9 cellular contexts compared by ENCODE assay signal in the genomic region with DNA sequence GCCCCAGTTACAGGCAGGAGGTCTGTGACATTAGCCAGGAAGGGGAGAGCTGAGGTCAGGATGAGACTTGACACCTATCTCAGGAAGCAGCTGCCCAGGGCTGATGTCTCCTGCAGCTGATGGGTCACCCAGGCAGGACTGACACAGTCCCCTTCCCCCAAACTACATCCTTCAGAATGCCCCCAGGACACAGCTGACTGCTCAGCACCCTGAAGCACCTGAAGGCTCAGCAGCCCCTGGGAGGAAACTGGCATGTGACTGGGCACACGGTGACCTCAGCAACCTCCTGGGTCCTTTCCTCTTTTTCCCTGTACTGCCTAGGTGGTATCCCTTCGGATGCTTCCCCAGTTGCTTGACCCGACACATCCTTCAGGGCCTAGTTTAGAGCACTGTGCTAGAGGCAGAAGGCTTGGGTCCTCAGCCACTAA. TPM values are rescaled to one million over a fixed set of nuclear protein-coding genes. Genes with fewer than 3 reads are reported as not detected.
DNase-seq lines count a peak whose midpoint lies in the region; ATAC-seq, FAIRE-seq and TF ChIP-seq lines count a peak whose summit lies in the region.
"Had no signal": no experiment of that assay in that cellular context is flagged by ENCODE, and none has a peak within 500 bp of the region (broad histone marks: within the 10 kb centered on the region; RNA-seq: fewer than 3 reads in every experiment).

No MANE protein-coding gene starts in this region.

- peak overlapping the region; percentile 89 for H3K27ac Mint-ChIP-seq in mesothelial cell of epicardium

- no peaks in the 10 kb centered on the region for H3K27me3 ChIP-seq in heart right ventricle
- H3K27me3 ChIP-seq in mammary epithelial cell (ENCODE audit: insufficient read depth, low read length) = no peaks in the 10 kb centered on the region
- no peaks in the 10 kb centered on the region for H3K27me3 ChIP-seq in uterus

- no peaks in the 10 kb centered on the region for H4K20me1 ChIP-seq in mammary epithelial cell (ENCODE audit: insufficient read depth, low read length)

- H3K36me3 Mint-ChIP-seq in mesothelial cell of epicardium = no peaks in the 10 kb centered on the region

- peaks cover 69% of the 10 kb centered on the region for H3K79me2 ChIP-seq in mammary epithelial cell (ENCODE audit: insufficient read depth, low read length)

- no TSS peak for BruUV-seq in mammary epithelial cell (replicated peaks; lab: Mats Ljungman, UMichigan)

- DNase-seq in heart right ventricle = no peak
- no peak for DNase-seq in Right ventricle myocardium superior
- peak; percentile 44 for DNase-seq in mammary epithelial cell
- DNase-seq in mesothelial cell of epicardium (ENCODE audit: low spot score in 2 of 2, unreplicated experiment in 2 of 2) = no peak
- DNase-seq in uterus = no peak
- no peak for DNase-seq in frontal cortex (ENCODE audit: low spot score in 2 of 2)

- dilution Hi-C loops in mammary epithelial cell (cut with HindIII; ENCODE audit: low sequenced_read_pairs) = no loop called here

- H3K4me1 Mint-ChIP-seq in mesothelial cell of epicardium = peaks cover 65% of the 10 kb centered on the region

- H3K27ac ChIP-seq in heart right ventricle = peak overlapping the region; percentile 46 to 97 (median 94)
- peak overlapping the region; percentile 96 for H3K27ac ChIP-seq in mammary epithelial cell (ENCODE audit: insufficient read depth, low read depth, low read length)
- H3K27ac ChIP-seq in uterus = peak overlapping the region; percentile 91 to 97

- H3K4me3 ChIP-seq in heart right ventricle = peak overlapping the region; percentile 55 to 90 (median 83)
- peak overlapping the region; percentile 75 to 87 (median 82) for H3K4me3 ChIP-seq in mammary epithelial cell (replicated peaks in 1 of 3; ENCODE audit: insufficient read depth in 1 of 3, low read depth in 2 of 3, low read length in 3 of 3)
- peak overlapping the region; percentile 78 for H3K4me3 ChIP-seq in uterus

- H2AFZ ChIP-seq in mammary epithelial cell (ENCODE audit: low read depth, low read length) = no peak overlapping the region

- TF ChIP-seq CTCF in heart right ventricle (IDR thresholded peaks at IDR 0.05) = no peak
- no peak for TF ChIP-seq CTCF in mammary epithelial cell (conservative IDR thresholded peaks at IDR 0.05 in 1 of 2, IDR thresholded peaks at IDR 0.05 in 1 of 2; ENCODE audit: extremely low read depth in 1 of 2, insufficient read depth in 1 of 2, low read depth in 1 of 2, low read length in 2 of 2)
- TF ChIP-seq CTCF in mesothelial cell of epicardium (IDR thresholded peaks at IDR 0.05; ENCODE audit: unreplicated experiment) = no peak
- no peak for TF ChIP-seq CTCF in uterus (IDR thresholded peaks at IDR 0.05)

- CTCF ChIA-PET in mammary epithelial cell (lab: Charles Lee; ENCODE audit: low non-redundant PET) = no interaction called here

- H3K4me1 ChIP-seq in heart right ventricle = peaks cover 3 to 67% (median 59%) of the 10 kb centered on the region in 9 donors
- H3K4me1 ChIP-seq in mammary epithelial cell (ENCODE audit: insufficient read depth, low read length) = peaks cover 52% of the 10 kb centered on the region
- H3K4me1 ChIP-seq in uterus = peaks cover 3 to 22% of the 10 kb centered on the region in 2 donors

- H3K4me3 Mint-ChIP-seq in mesothelial cell of epicardium = peak overlapping the region; percentile 83

- intact Hi-C loops in heart right ventricle (cut with DNase I) = no loop called here
- intact Hi-C loops in Right ventricle myocardium superior (cut with DNase I) = no loop called here
- intact Hi-C loops in mammary epithelial cell (cut with micrococcal nuclease) = no loop called here
- intact Hi-C loops in uterus (cut with DNase I; ENCODE audit: low total_unique reads) = no loop called here

- in situ Hi-C loops in mammary epithelial cell (cut with MboI; ENCODE audit: low sequenced_read_pairs in 2 of 2) = no loop called here

- 38 to 42% methylated on average over 3 of the region's 3 CpGs for WGBS in heart right ventricle, 2 donors
- 11% methylated on average over 3 of the region's 3 CpGs for WGBS in mammary epithelial cell (ENCODE audit: low coverage, missing lambda C conversion rate)

- TF ChIP-seq POLR2A in uterus (IDR thresholded peaks at IDR 0.05) = no peak

- no peaks in the 10 kb centered on the region for H3K9me3 Mint-ChIP-seq in mesothelial cell of epicardium

- H3K36me3 ChIP-seq in heart right ventricle = no peaks in the 10 kb centered on the region
- H3K36me3 ChIP-seq in mammary epithelial cell (ENCODE audit: insufficient read depth, low read length) = peaks cover 9% of the 10 kb centered on the region
- H3K36me3 ChIP-seq in uterus = no peaks in the 10 kb centered on the region

- no peak for FAIRE-seq in frontal cortex (lab: Jason Lieb, UNC)

- ATAC-seq in heart right ventricle (no peak), Right ventricle myocardium superior (ENCODE audit: poor library complexity) (no peak), HG03571 (IDR thresholded peaks at IDR 0.05; ENCODE audit: unreplicated experiment) (no peak), GM21360 (IDR thresholded peaks at IDR 0.05; ENCODE audit: unreplicated experiment) (no peak)

- H3K9me3 ChIP-seq in heart right ventricle (no peaks in the 10 kb centered on the region), mammary epithelial cell (replicated peaks; ENCODE audit: insufficient read depth, low read length) (no peaks in the 10 kb centered on the region), uterus (no peaks in the 10 kb centered on the region)

- no peaks in the 10 kb centered on the region for H3K27me3 Mint-ChIP-seq in mesothelial cell of epicardium (ENCODE audit: low read depth)

- H3K4me2 ChIP-seq in mammary epithelial cell (ENCODE audit: insufficient read depth, low read depth, low read length) = peak overlapping the region; percentile 93

- peak overlapping the region; percentile 99 for H3K9ac ChIP-seq in mammary epithelial cell (ENCODE audit: insufficient read depth, low read length)

RNA-seq across cellular contexts. Expression of a gene that starts 1.9 kb away (rescaled TPM):
- total RNA-seq in heart right ventricle (100 to 1,000 TPM in 5 of 10 donors, 10 to 100 TPM in 5; 66.9 to 161 (median 102) TPM), Right ventricle myocardium superior (80.7 TPM), mammary epithelial cell (100 to 1,000 TPM; 276 to 550 TPM), mesothelial cell of epicardium (44.3 to 46.7 TPM (median 46.7 TPM) in 3 replicates), uterus (10 to 100 TPM in 3 of 4 donors, 1 to 10 TPM in 1; 7.9 to 77.9 (median 48.4) TPM), frontal cortex (0.82 TPM)
- polyA plus RNA-seq in heart right ventricle (10 to 100 TPM; 48.4 to 64.5 TPM), mammary epithelial cell (135 TPM)
- 326 TPM for polyA minus RNA-seq in mammary epithelial cell

RNA-seq across cellular contexts. Expression of a gene that starts 16.7 kb away (rescaled TPM):
- total RNA-seq in heart right ventricle (10 to 100 TPM; 13.9 to 27.9 (median 18.2) TPM), Right ventricle myocardium superior (25.3 TPM), mammary epithelial cell (10 to 100 TPM; 20.9 to 25.0 TPM), mesothelial cell of epicardium (25.6 to 27.2 TPM (median 26.7 TPM) in 3 replicates), uterus (10 to 100 TPM; 19.0 to 35.6 (median 25.0) TPM), frontal cortex (25.7 TPM)
- polyA plus RNA-seq in heart right ventricle (10 to 100 TPM; 11.7 to 34.5 TPM), mammary epithelial cell (35.1 TPM)
- polyA minus RNA-seq in mammary epithelial cell = 40.9 TPM

RNA-seq across cellular contexts. Expression of a gene that starts 31.8 kb away (rescaled TPM):
- total RNA-seq in heart right ventricle (1 to 10 TPM in 8 of 10 donors, under 1 TPM in 2; 0.59 to 2.4 (median 1.3) TPM), Right ventricle myocardium superior (1.2 TPM), mammary epithelial cell (not detected), mesothelial cell of epicardium (0.47 to 0.69 TPM in 2 of 3 replicates, not detected in the other), uterus (1 to 10 TPM in 1 of 4 donors, not detected in 3; 1.9 TPM), frontal cortex (not detected)
- polyA plus RNA-seq in heart right ventricle (1 to 10 TPM in 1 of 2 donors, under 1 TPM in 1; 0.43 to 1.1 TPM), mammary epithelial cell (not detected)
- polyA minus RNA-seq in mammary epithelial cell = not detected
- total RNA-seq: cerebellum had no signal

RNA-seq across cellular contexts. Expression of a gene that starts 38.2 kb away (rescaled TPM):
- total RNA-seq in heart right ventricle = under 1 TPM in 2 of 10 donors, not detected in 8; 0.24 to 0.28 TPM
- under 1 TPM in 1 of 2 donors, not detected in 1; 0.06 TPM for polyA plus RNA-seq in heart right ventricle
- total RNA-seq in Right ventricle myocardium superior = not detected
- total RNA-seq in mammary epithelial cell = under 1 TPM in 1 of 2 donors, not detected in 1; 0.24 TPM
- polyA plus RNA-seq in mammary epithelial cell = 0.06 TPM
- polyA minus RNA-seq in mammary epithelial cell = not detected
- 0.11 TPM in 1 of 3 replicates, not detected in the others for total RNA-seq in mesothelial cell of epicardium
- total RNA-seq in uterus = 1 to 10 TPM in 1 of 4 donors, not detected in 3; 5.6 TPM
- total RNA-seq in frontal cortex = under 0.01 TPM
- total RNA-seq: cerebellum had no signal

RNA-seq across cellular contexts. Expression of a gene that starts 39.7 kb away (rescaled TPM):
- total RNA-seq in heart right ventricle (not detected), Right ventricle myocardium superior (not detected), mammary epithelial cell (not detected), mesothelial cell of epicardium (not detected in 3 replicates), uterus (not detected), frontal cortex (not detected)
- polyA plus RNA-seq in heart right ventricle (under 1 TPM in 1 of 2 donors, not detected in 1; 0.06 TPM), mammary epithelial cell (not detected)
- not detected for polyA minus RNA-seq in mammary epithelial cell
- total RNA-seq: cerebellum had no signal
